Comparison of ENCODE assay signal across 17 cellular contexts in genomic region chr6:34378470-34378869, GRCh38.
"Had no signal": no experiment of that assay in that cellular context is flagged by ENCODE, and none has a peak within 500 bp of the region (broad histone marks: within the 10 kb centered on the region; RNA-seq: fewer than 3 reads in every experiment).

No MANE protein-coding gene starts in this region.

- ATAC-seq: activated CD4-positive, CD25-positive, alpha-beta regulatory T cell treated with anti-CD3 and anti-CD28 coated beads, Interleukin-2, amount 50 U/mL, for 24 hours; activated CD8-positive, alpha-beta T cell treated with anti-CD3 and anti-CD28 coated beads, Interleukin-2, amount 10 ng/mL, durations not matched to agents 7 days and 5 days; activated naive CD8-positive, alpha-beta T cell treated with anti-CD3 and anti-CD28 coated beads, Interleukin-2, amount 50 U/mL, for 24 hours; stimulated activated naive CD8-positive, alpha-beta T cell treated with anti-CD3 and anti-CD28 coated beads, Interleukin-15, amount 100 ng/mL, for 72 hours had no signal

- H3K4me1 ChIP-seq: colonic mucosa had no signal

- H3K36me3 ChIP-seq: brain microvascular endothelial cell, colonic mucosa had no signal

- H3K9me3 ChIP-seq: colonic mucosa, heart right ventricle, left ventricle myocardium inferior had no signal

- DNase-seq: activated CD4-positive, alpha-beta T cell treated with anti-CD3 and anti-CD28 coated beads, Interleukin-2, amount 10 ng/mL, durations not matched to agents 7 days and 5 days; activated CD8-positive, alpha-beta T cell treated with anti-CD3 and anti-CD28 coated beads, Interleukin-2, amount 10 ng/mL, durations not matched to agents 7 days and 5 days; activated naive CD4-positive, alpha-beta T cell treated with anti-CD3 and anti-CD28 coated beads, Interleukin-2, amount 10 ng/mL, durations not matched to agents 7 days and 5 days; activated naive CD8-positive, alpha-beta T cell treated with anti-CD3 and anti-CD28 coated beads, Interleukin-2, amount 50 U/mL, for 24 hours; activated T-cell treated with anti-CD3 and anti-CD28 coated beads, Interleukin-2, amount 50 U/mL, for 24 hours; anterior cingulate cortex; brain microvascular endothelial cell; colonic mucosa; heart right ventricle; left ventricle myocardium inferior; mammary epithelial cell; stimulated activated CD4-positive, alpha-beta T cell treated with anti-CD3 and anti-CD28 coated beads, Interleukin-15, amount 100 ng/mL, for 24 hours; stimulated activated CD4-positive, alpha-beta T cell treated with anti-CD3 and anti-CD28 coated beads, Interleukin-2, amount 100 ng/mL, for 48 hours; stimulated activated naive CD8-positive, alpha-beta T cell treated with anti-CD3 and anti-CD28 coated beads, Interleukin-15, amount 100 ng/mL, for 72 hours; T-helper 1 cell; T1000 had no signal

- H3K27me3 ChIP-seq: brain microvascular endothelial cell, colonic mucosa, heart right ventricle had no signal

- H3K27ac ChIP-seq: brain microvascular endothelial cell, colonic mucosa, heart right ventricle, left ventricle myocardium inferior had no signal

- H3K4me3 ChIP-seq: colonic mucosa, heart right ventricle, left ventricle myocardium inferior had no signal
